In the genomic region with DNA sequence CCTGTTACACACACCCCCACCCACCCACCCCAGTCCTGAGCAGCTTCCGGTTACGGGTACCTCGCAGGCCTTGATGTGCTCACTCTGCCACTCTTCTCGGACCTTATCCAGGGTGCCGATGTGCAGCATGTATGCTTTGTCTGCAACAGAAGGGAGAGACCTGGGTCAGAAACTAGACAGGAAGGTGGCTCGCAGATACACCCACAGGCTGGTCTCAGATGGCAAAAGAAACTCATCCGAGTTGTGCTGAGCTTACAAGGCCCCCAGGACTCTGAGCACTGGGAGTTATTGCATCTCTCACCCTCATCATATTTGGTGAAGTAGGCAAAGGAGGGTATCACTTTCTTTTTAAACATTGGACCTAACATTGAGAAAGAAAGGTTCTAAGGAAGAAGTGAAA, we compare ENCODE assay signal across 10 cellular contexts. TPM values are rescaled to one million over a fixed set of nuclear protein-coding genes. Genes with fewer than 3 reads are reported as not detected.
A peak's percentile ranks its signal among the peaks of the same experiment; 100 is the strongest.
DNase-seq lines count a peak whose midpoint lies in the region; ATAC-seq, FAIRE-seq and TF ChIP-seq lines count a peak whose summit lies in the region.
"Had no signal": no experiment of that assay in that cellular context is flagged by ENCODE, and none has a peak within 500 bp of the region (broad histone marks: within the 10 kb centered on the region; RNA-seq: fewer than 3 reads in every experiment).

No MANE protein-coding gene starts in this region.

- peak overlapping the region; percentile 67 for H3K4me3 Mint-ChIP-seq in T-helper 2 cell treated with Interferon-gamma antibody and Interleukin-4, amounts not matched to agents 5 μg/mL and 100 μg/mL, for 36 hours

- H3K9me3 Mint-ChIP-seq in T-helper 2 cell treated with Interferon-gamma antibody and Interleukin-4, amounts not matched to agents 5 μg/mL and 100 μg/mL, for 36 hours = peaks cover 9% of the 10 kb centered on the region

- no peaks in the 10 kb centered on the region for H3K27me3 ChIP-seq in GM12878 (replicated peaks in 1 of 2; ENCODE audit: control insufficient read depth in 2 of 2, insufficient read depth in 2 of 2, low read length in 1 of 2)

- H3K9me3 ChIP-seq in GM12878 (replicated peaks; ENCODE audit: control insufficient read depth, insufficient read depth, low read length) = no peaks in the 10 kb centered on the region; the same call in 2 of the 3 replicates

- TF ChIP-seq RAD21 in GM12878 (IDR thresholded peaks at IDR 0.05; ENCODE audit: insufficient read depth, low read depth, low read length) = no peak

- ATAC-seq in GM18909 (IDR thresholded peaks at IDR 0.05; ENCODE audit: poor library complexity, unreplicated experiment) = peak; percentile 45
- ATAC-seq in GM12878 = peak; percentile 57
- no peak for ATAC-seq in GM18505 (IDR thresholded peaks at IDR 0.05; ENCODE audit: unreplicated experiment)
- ATAC-seq in HG03565 (IDR thresholded peaks at IDR 0.05; ENCODE audit: unreplicated experiment) = no peak
- ATAC-seq: left colon had no signal

- H3K9ac ChIP-seq in GM12878 (ENCODE audit: control insufficient read depth, insufficient read depth, low read length) = no peak overlapping the region

- POLR2A ChIA-PET in GM12878 (lab: Charles Lee) = interaction anchor here (0.6 kb wide), 1 partner anchor 73 kb away, joined by 4 read pairs; no protein-coding TSS in a partner anchor

- peaks cover 2% of the 10 kb centered on the region; the same call in 1 of the 2 replicates for H3K4me1 ChIP-seq in GM12878 (ENCODE audit: control insufficient read depth, insufficient read depth, low read length)

- TF ChIP-seq EP300 in GM12878 (IDR thresholded peaks at IDR 0.05; ENCODE audit: borderline replicate concordance in 1 of 2, control insufficient read depth in 1 of 2, low read depth in 2 of 2, low read length in 2 of 2) = no peak

- SMC1A ChIA-PET in GM12878 (lab: Charles Lee; ENCODE audit: uncharacterized antibody, unreplicated experiment) = interaction anchor here (0.8 kb wide), 1 partner anchor 10 kb away, joined by 4 read pairs; no protein-coding TSS in a partner anchor

- peak overlapping the region; percentile 49; the same call in 1 of the 2 replicates for H2AFZ ChIP-seq in GM12878 (ENCODE audit: control insufficient read depth, low read depth, low read length)

- WGBS in GM12878 (ENCODE audit: insufficient coverage, insufficient replicate concordance, low lambda C conversion rate, missing lambda C conversion rate) = 24% methylated on average over 6 of the region's 7 CpGs

- CTCF ChIA-PET in GM12878 (lab: Yijun Ruan, JAX) = interaction anchor here (1.5 kb wide), 1 partner anchor 76 kb away, joined by 4 read pairs; no protein-coding TSS in a partner anchor

- BruUV-seq in GM12878 (replicated peaks; lab: Mats Ljungman, UMichigan) = no TSS peak

- no peaks in the 10 kb centered on the region for H3K79me2 ChIP-seq in GM12878 (ENCODE audit: control insufficient read depth, insufficient read depth, low read length)

- TF ChIP-seq CTCF in GM12878 (IDR thresholded peaks at IDR 0.05 in 2 of 3, conservative IDR thresholded peaks at IDR 0.05 in 1 of 3; ENCODE audit: control insufficient read depth in 2 of 3, extremely low read depth in 1 of 3, insufficient read depth in 1 of 3, low read depth in 3 of 3, low read length in 3 of 3) = no peak

- in situ Hi-C loops in GM12878 (cut with MboI) = no loop called here

- no peak for FAIRE-seq in GM12878 (lab: Jason Lieb, UNC)

- TF ChIP-seq POLR2A in GM12878 (IDR thresholded peaks at IDR 0.05; ENCODE audit: low read depth, low read length) (0 out of 2 replicates have a peak, but pooled peaks have one; percentile 19), GM18505 (IDR thresholded peaks at IDR 0.05; ENCODE audit: borderline replicate concordance, extremely low read depth, insufficient read depth, insufficient read length) (no peak)

- no peak overlapping the region for H3K4me3 ChIP-seq in GM12878

- 0 out of 2 replicates have a peak overlapping the region, but pooled peaks have one; percentile 1 for H3K27ac ChIP-seq in GM12878 (ENCODE audit: control insufficient read depth, insufficient read depth)

- H3K36me3 Mint-ChIP-seq in T-helper 2 cell treated with Interferon-gamma antibody and Interleukin-4, amounts not matched to agents 5 μg/mL and 100 μg/mL, for 36 hours (ENCODE audit: low read depth) = peaks cover 33% of the 10 kb centered on the region

- DNase-seq in T-helper 2 cell treated with Interferon-gamma antibody and Interleukin-4, amounts not matched to agents 5 μg/mL and 100 μg/mL, for 36 hours (ENCODE audit: low spot score) = peak; percentile 63
- DNase-seq in GM12878 (ENCODE audit: low read depth, low spot score) (no peak), RPMI8226 (no peak)
- peak; percentile 12 for DNase-seq in stimulated activated CD4-positive, alpha-beta T cell treated with anti-CD3 and anti-CD28 coated beads, Interleukin-4, amount 100 ng/mL, for 1 hour
- DNase-seq in effector CD8-positive, alpha-beta T cell (lab: John Stamatoyannopoulos, UW) = no peak
- DNase-seq: left colon, NCI-H446 had no signal

- peak overlapping the region; percentile 28; the same call in 1 of the 2 replicates for H3K4me2 ChIP-seq in GM12878 (ENCODE audit: control insufficient read depth, insufficient read depth)

- no peaks in the 10 kb centered on the region for H4K20me1 ChIP-seq in GM12878 (ENCODE audit: control insufficient read depth, insufficient read depth)

- peak overlapping the region; percentile 88 for H3K27ac Mint-ChIP-seq in T-helper 2 cell treated with Interferon-gamma antibody and Interleukin-4, amounts not matched to agents 5 μg/mL and 100 μg/mL, for 36 hours

- peaks cover 41% of the 10 kb centered on the region for H3K4me1 Mint-ChIP-seq in T-helper 2 cell treated with Interferon-gamma antibody and Interleukin-4, amounts not matched to agents 5 μg/mL and 100 μg/mL, for 36 hours (ENCODE audit: low read depth)

- H3K36me3 ChIP-seq in GM12878 (ENCODE audit: control insufficient read depth in 2 of 2, insufficient read depth in 2 of 2, low read length in 1 of 2) = no peaks in the 10 kb centered on the region

- intact Hi-C loops in GM12878 (cut with micrococcal nuclease; ENCODE audit: unreplicated experiment) = no loop called here

- RAD21 ChIA-PET in GM12878 (lab: Charles Lee; ENCODE audit: unreplicated experiment) = no interaction called here

- H3K27me3 Mint-ChIP-seq in T-helper 2 cell treated with Interferon-gamma antibody and Interleukin-4, amounts not matched to agents 5 μg/mL and 100 μg/mL, for 36 hours (ENCODE audit: low read depth) = no peaks in the 10 kb centered on the region

TF ChIP-seq in GM12878, 131 proteins besides CTCF, POLR2A, EP300 and RAD21:
- 0 out of 2 replicates have a peak, but pooled peaks have one; percentile 20 for TF ChIP-seq IRF4 (IDR thresholded peaks at IDR 0.05; ENCODE audit: low read depth, low read length)
- TF ChIP-seq CBX3 (IDR thresholded peaks at IDR 0.05; ENCODE audit: borderline replicate concordance, low read depth) = no peak
- TF ChIP-seq HDAC6 (IDR thresholded peaks at IDR 0.05; ENCODE audit: unreplicated experiment) = no peak
TF ChIP-seq in GM12878: peak in this region for 1.

RNA-seq across cellular contexts. Expression of a gene that starts 30.6 kb away (rescaled TPM):
- 172 and 182 TPM in 2 replicates for total RNA-seq in GM12878 (2013; cell fraction: nucleolus; rRNA removed)
- 9.1 and 9.7 TPM in 2 replicates for total RNA-seq in GM12878 (2014; rRNA removed)
- 8.8 and 8.9 TPM in 2 replicates for total RNA-seq in GM12878 (2014; rRNA removed; fragmentation: Illumina TruSeq; extraction: Trizol)
- total RNA-seq in GM12878 (2021) = 9.9 and 12.5 TPM in 2 replicates
- polyA plus RNA-seq in GM12878 (2011; ENCODE audit: low read depth) = 6.5 TPM
- 23.3 and 27.7 TPM in 2 replicates for polyA plus RNA-seq in GM12878 (2011; rRNA removed)
- polyA plus RNA-seq in GM12878 (2011; cell fraction: cytosol; rRNA removed) = 27.6 and 31.4 TPM in 2 replicates
- 40.5 and 53.9 TPM in 2 replicates for polyA plus RNA-seq in GM12878 (2011; cell fraction: nucleus; rRNA removed)
- polyA plus RNA-seq in GM12878 (2012) = 5.8 and 8.6 TPM in 2 replicates
- 11.1 and 11.4 TPM in 2 replicates for polyA plus RNA-seq in GM12878 (2014; fragmentation: Illumina TruSeq; extraction: Trizol)
- polyA plus RNA-seq in GM12878 (2014; fragmentation: Nextera tagmentation; extraction: Ambion mirVana) = 1 to 10 TPM; 1.9 to 2.3 TPM
- 8.2 and 11.3 TPM in 2 replicates for polyA plus RNA-seq in GM12878 (2014; rRNA removed)
- 1 to 10 TPM; 4.0 to 5.1 TPM for polyA plus RNA-seq in GM12878 (2016; fragmentation: Nextera tagmentation; extraction: Ambion mirVana)
- 96.1 and 119 TPM in 2 replicates for polyA minus RNA-seq in GM12878 (2011; rRNA and poly(A)+ RNA removed)
- 17.8 and 19.0 TPM in 2 replicates for polyA minus RNA-seq in GM12878 (2011; cell fraction: cytosol; rRNA and poly(A)+ RNA removed)
- polyA minus RNA-seq in GM12878 (2011; cell fraction: nucleus; rRNA and poly(A)+ RNA removed) = 45.7 and 57.9 TPM in 2 replicates

Comparison
In these comparisons a context has a peak if more than half of its experiments do, and no peak if none do; other contexts are left out.
1. ATAC-seq: peak in GM18909 (single experiment) and GM12878 (single experiment); none in GM18505 (single experiment) and HG03565 (single experiment).
2. DNase-seq: peak in T-helper 2 cell treated with Interferon-gamma antibody and Interleukin-4, amounts not matched to agents 5 μg/mL and 100 μg/mL, for 36 hours (single experiment) and stimulated activated CD4-positive, alpha-beta T cell treated with anti-CD3 and anti-CD28 coated beads, Interleukin-4, amount 100 ng/mL, for 1 hour (single experiment); none in GM12878 (single experiment), RPMI8226 (single experiment) and effector CD8-positive, alpha-beta T cell (single experiment).